ENCODE assay signal across 10 cellular contexts in the genomic region with DNA sequence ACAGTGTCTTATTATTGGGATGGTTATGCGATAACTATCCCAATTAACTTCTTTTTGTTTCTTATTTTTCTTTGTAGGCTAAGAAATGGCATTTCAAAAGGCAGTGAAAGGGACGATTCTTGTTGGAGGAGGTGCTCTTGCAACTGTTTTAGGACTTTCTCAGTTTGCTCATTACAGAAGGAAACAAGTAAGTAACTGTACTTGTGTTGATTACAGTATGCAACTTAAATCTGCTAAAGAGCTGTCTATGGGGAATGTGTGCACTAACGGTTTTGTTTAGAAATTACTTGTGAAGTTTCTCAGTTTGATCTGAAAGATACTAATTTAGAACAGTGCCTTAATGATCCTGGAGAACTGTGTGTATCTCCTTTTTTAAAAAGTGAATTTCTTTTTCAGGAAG. TPM values are rescaled to one million over a fixed set of nuclear protein-coding genes. Genes with fewer than 3 reads are reported as not detected.
DNase-seq lines count a peak whose midpoint lies in the region; ATAC-seq and TF ChIP-seq lines count a peak whose summit lies in the region.
"Had no signal": no experiment of that assay in that cellular context is flagged by ENCODE, and none has a peak within 500 bp of the region (broad histone marks: within the 10 kb centered on the region; RNA-seq: fewer than 3 reads in every experiment).

No MANE protein-coding gene starts in this region.

- CTCF ChIA-PET in OCI-LY7 (lab: Charles Lee; ENCODE audit: unreplicated experiment) = no interaction called here

- no peaks in the 10 kb centered on the region for H4K20me1 ChIP-seq in osteoblast (ENCODE audit: insufficient read depth, low read length)
- H4K20me1 ChIP-seq in OCI-LY7 (ENCODE audit: insufficient read depth, low read length) = no peaks in the 10 kb centered on the region

- H3K36me3 ChIP-seq in osteoblast (ENCODE audit: insufficient read depth, low read length) = no peaks in the 10 kb centered on the region
- H3K36me3 ChIP-seq in OCI-LY7 (ENCODE audit: insufficient read depth, low read length) = no peaks in the 10 kb centered on the region

- POLR2A ChIA-PET in OCI-LY7 (lab: Charles Lee) = no interaction called here

- H3K27me3 ChIP-seq in osteoblast (ENCODE audit: insufficient read depth, low read length) = no peaks in the 10 kb centered on the region

- H2AFZ ChIP-seq in osteoblast (ENCODE audit: low read length) (peak overlapping the region; percentile 51), OCI-LY7 (ENCODE audit: low read length) (no peak overlapping the region)

- H3K4me1 Mint-ChIP-seq in T-helper 2 cell treated with Interferon-gamma antibody and Interleukin-4, amounts not matched to agents 5 μg/mL and 100 μg/mL, for 36 hours (ENCODE audit: low read depth) = peaks cover 43% of the 10 kb centered on the region

- H3K36me3 Mint-ChIP-seq in T-helper 2 cell treated with Interferon-gamma antibody and Interleukin-4, amounts not matched to agents 5 μg/mL and 100 μg/mL, for 36 hours (ENCODE audit: low read depth) = peaks cover 21% of the 10 kb centered on the region

- H3K79me2 ChIP-seq in osteoblast (ENCODE audit: insufficient read depth, low read length) (peaks cover 35% of the 10 kb centered on the region), OCI-LY7 (ENCODE audit: insufficient read depth, low read depth, low read length) (no peaks in the 10 kb centered on the region)

- H3K4me1 ChIP-seq in osteoblast (ENCODE audit: insufficient read depth, low read length) (peaks cover 21% of the 10 kb centered on the region), OCI-LY7 (ENCODE audit: insufficient read depth, low read length, poor library complexity, severe bottlenecking) (no peaks in the 10 kb centered on the region)

- peak overlapping the region; percentile 51 for H3K4me3 Mint-ChIP-seq in T-helper 2 cell treated with Interferon-gamma antibody and Interleukin-4, amounts not matched to agents 5 μg/mL and 100 μg/mL, for 36 hours

- H3K27ac ChIP-seq in osteoblast (ENCODE audit: low read depth, low read length) (peak overlapping the region; percentile 66), OCI-LY7 (ENCODE audit: low read depth, low read length, poor library complexity, severe bottlenecking) (no peak overlapping the region)

- H3K4me3 ChIP-seq in osteoblast (ENCODE audit: insufficient read depth, low read length) (no peak overlapping the region), OCI-LY7 (ENCODE audit: low read depth, low read length, poor library complexity, severe bottlenecking) (no peak overlapping the region)

- peak; percentile 54 for ATAC-seq in GM18867 (IDR thresholded peaks at IDR 0.05; ENCODE audit: unreplicated experiment)
- peak; percentile 41 for ATAC-seq in HG02678 (IDR thresholded peaks at IDR 0.05; ENCODE audit: unreplicated experiment)

- H3K9me3 Mint-ChIP-seq in T-helper 2 cell treated with Interferon-gamma antibody and Interleukin-4, amounts not matched to agents 5 μg/mL and 100 μg/mL, for 36 hours = no peaks in the 10 kb centered on the region

- TF ChIP-seq CTCF in osteoblast (IDR thresholded peaks at IDR 0.05; ENCODE audit: extremely low read depth, low read depth, low read length) = no peak
- TF ChIP-seq CTCF in OCI-LY7 (conservative IDR thresholded peaks at IDR 0.05; ENCODE audit: low read length) = no peak

- no peaks in the 10 kb centered on the region for H3K9me2 ChIP-seq in OCI-LY7 (ENCODE audit: insufficient read depth, low read length)

- intact Hi-C loops in OCI-LY7 (cut with micrococcal nuclease; ENCODE audit: unreplicated experiment) = no loop called here

- H3K9me3 ChIP-seq in osteoblast (ENCODE audit: low read depth, low read length) (no peaks in the 10 kb centered on the region), OCI-LY7 (ENCODE audit: low read length) (no peaks in the 10 kb centered on the region)

- BruUV-seq in OCI-LY7 (replicated peaks; lab: Mats Ljungman, UMichigan) = no TSS peak

- H3K4me2 ChIP-seq in osteoblast (ENCODE audit: insufficient read depth, low read length) = peak overlapping the region; percentile 74
- no peak overlapping the region for H3K4me2 ChIP-seq in OCI-LY7 (ENCODE audit: low read length)

- DNase-seq in T-helper 2 cell treated with Interferon-gamma antibody and Interleukin-4, amounts not matched to agents 5 μg/mL and 100 μg/mL, for 36 hours (ENCODE audit: low spot score) = no peak
- no peak for DNase-seq in osteoblast (ENCODE audit: insufficient read length, low spot score, missing footprints)
- no peak for DNase-seq in Kasumi-1 (lab: John Stamatoyannopoulos, UW)
- DNase-seq in mesenteric fat pad (ENCODE audit: low spot score) = no peak
- no peak for DNase-seq in effector CD8-positive, alpha-beta T cell (lab: John Stamatoyannopoulos, UW)
- no peak for DNase-seq in OCI-LY7 (ENCODE audit: low spot score)
- DNase-seq: NCI-H526; stimulated activated CD4-positive, alpha-beta T cell treated with anti-CD3 and anti-CD28 coated beads, Interleukin-4, amount 100 ng/mL, for 4 hours had no signal

- peak overlapping the region; percentile 71 for H3K27ac Mint-ChIP-seq in T-helper 2 cell treated with Interferon-gamma antibody and Interleukin-4, amounts not matched to agents 5 μg/mL and 100 μg/mL, for 36 hours

- H3K27me3 Mint-ChIP-seq in T-helper 2 cell treated with Interferon-gamma antibody and Interleukin-4, amounts not matched to agents 5 μg/mL and 100 μg/mL, for 36 hours (ENCODE audit: low read depth) = no peaks in the 10 kb centered on the region

RNA-seq across cellular contexts. Expression of a gene that starts 39.8 kb away (rescaled TPM):
- total RNA-seq in osteoblast = 53.0 and 59.7 TPM in 2 replicates
- 35.7 TPM for total RNA-seq in mesenteric fat pad
- total RNA-seq in OCI-LY7 (2014; rRNA removed; shearing (Covaris generic)) = 6.6 and 6.9 TPM in 2 replicates
- 20.2 and 22.9 TPM in 2 replicates for total RNA-seq in OCI-LY7 (2022)
